8 cellular contexts compared by ENCODE assay signal in genomic region chr5:1380011-1380817, GRCh38. TPM values are rescaled to one million over a fixed set of nuclear protein-coding genes. Genes with fewer than 3 reads are reported as not detected.
DNase-seq lines count a peak whose midpoint lies in the region; ATAC-seq, FAIRE-seq and TF ChIP-seq lines count a peak whose summit lies in the region.

No MANE protein-coding gene starts in this region.

- H2AFZ ChIP-seq in KMS-11 (ENCODE audit: low read depth), result peak overlapping the region; percentile 6; the same call in 1 of the 2 replicates

- in situ Hi-C loops in transverse colon (cut with MboI; ENCODE audit: low pct_ligation_motif_present in 1 of 4, low pct_unique_long_range_greater_than_20kb in 1 of 4, low sequenced_read_pairs in 3 of 4), result loop anchor here in 1 of 4 donors (25.0 kb wide), 1 partner anchor 257 kb away; no protein-coding TSS in a partner anchor

- H3K36me3 ChIP-seq in BLaER1 (no peaks in the 10 kb centered on the region), KMS-11 (ENCODE audit: insufficient read depth) (no peaks in the 10 kb centered on the region), transverse colon (no peaks in the 10 kb centered on the region)

- TF ChIP-seq CTCF in KMS-11 (conservative IDR thresholded peaks at IDR 0.05; ENCODE audit: low read depth, low read length) (peak; percentile 44; the same call in 1 of the 2 replicates), transverse colon (IDR thresholded peaks at IDR 0.05) (peak; percentile 52 to 79 (median 66))

- H3K4me3 ChIP-seq in BLaER1, result no peak overlapping the region
- H3K4me3 ChIP-seq in KMS-11 (IDR thresholded peaks at IDR 0.05; ENCODE audit: insufficient read depth, low read depth, low read length), result no peak overlapping the region
- H3K4me3 ChIP-seq in transverse colon, result peak overlapping the region in 1 of 4 donors; percentile 6

- ATAC-seq in GM21360 (IDR thresholded peaks at IDR 0.05; ENCODE audit: unreplicated experiment) (peak; percentile 76), esophagus mucosa (peak; percentile 40)

- H4K20me1 ChIP-seq in BLaER1, result no peaks in the 10 kb centered on the region
- no peaks in the 10 kb centered on the region for H4K20me1 ChIP-seq in KMS-11 (ENCODE audit: insufficient read depth)

- H3K27me3 ChIP-seq in BLaER1, result peaks cover 13% of the 10 kb centered on the region
- no peaks in the 10 kb centered on the region for H3K27me3 ChIP-seq in KMS-11 (ENCODE audit: insufficient read depth, low read depth)
- H3K27me3 ChIP-seq in transverse colon, result peaks cover 12% of the 10 kb centered on the region

- WGBS in transverse colon (ENCODE audit: low coverage in 1 of 2), 2 donors, result 42 to 90% methylated on average over 2 to 21 of the region's 34 CpGs

- no peak for TF ChIP-seq POLR2A in transverse colon (IDR thresholded peaks at IDR 0.05)

- H3K9me3 ChIP-seq in BLaER1 (peaks cover 36% of the 10 kb centered on the region), transverse colon (no peaks in the 10 kb centered on the region)

- H3K4me1 ChIP-seq in BLaER1 (peaks cover 23% of the 10 kb centered on the region), KMS-11 (ENCODE audit: low read depth, poor library complexity, severe bottlenecking) (peaks cover 2% of the 10 kb centered on the region), transverse colon (peaks cover 0 to 9% (median 7%) of the 10 kb centered on the region in 4 donors)

- TF ChIP-seq EP300 in transverse colon (IDR thresholded peaks at IDR 0.05; ENCODE audit: low read depth), result no peak

- H3K4me2 ChIP-seq in BLaER1 (peak overlapping the region; percentile 32), KMS-11 (no peak overlapping the region)

- no peak overlapping the region for H3K9ac ChIP-seq in BLaER1
- H3K9ac ChIP-seq in KMS-11, result no peak overlapping the region

- DNase-seq in activated CD8-positive, alpha-beta memory T cell treated with anti-CD3 and anti-CD28 coated beads for 1 hour (ENCODE audit: extremely low read depth in 1 of 2, low read depth in 1 of 2), result peak; percentile 5 to 46
- DNase-seq in occipital lobe (lab: John Stamatoyannopoulos, UW) (peak; percentile 48), transverse colon (peak; percentile 54), HTR-8/SVneo (ENCODE audit: insufficient read length, low spot score) (no peak)

- intact Hi-C loops in transverse colon (cut with DNase I; ENCODE audit: low total_unique reads), result no loop called here

- no peaks in the 10 kb centered on the region for H3K79me2 ChIP-seq in KMS-11 (ENCODE audit: insufficient read depth, low read depth)

- FAIRE-seq in HTR-8/SVneo (lab: Jason Lieb, UNC), result no peak

- no peak overlapping the region for H3K27ac ChIP-seq in BLaER1
- H3K27ac ChIP-seq in KMS-11, result no peak overlapping the region
- no peak overlapping the region for H3K27ac ChIP-seq in transverse colon

RNA-seq across cellular contexts. Expression of gene CLPTM1L, which starts 35.3 kb away (rescaled TPM):
- total RNA-seq in esophagus mucosa (39.5 TPM), occipital lobe (101 TPM), transverse colon (100 to 1,000 TPM in 2 of 4 donors, 10 to 100 TPM in 2; 78.0 to 143 (median 104) TPM)
